20 cellular contexts compared by ENCODE assay signal in the genomic region with DNA sequence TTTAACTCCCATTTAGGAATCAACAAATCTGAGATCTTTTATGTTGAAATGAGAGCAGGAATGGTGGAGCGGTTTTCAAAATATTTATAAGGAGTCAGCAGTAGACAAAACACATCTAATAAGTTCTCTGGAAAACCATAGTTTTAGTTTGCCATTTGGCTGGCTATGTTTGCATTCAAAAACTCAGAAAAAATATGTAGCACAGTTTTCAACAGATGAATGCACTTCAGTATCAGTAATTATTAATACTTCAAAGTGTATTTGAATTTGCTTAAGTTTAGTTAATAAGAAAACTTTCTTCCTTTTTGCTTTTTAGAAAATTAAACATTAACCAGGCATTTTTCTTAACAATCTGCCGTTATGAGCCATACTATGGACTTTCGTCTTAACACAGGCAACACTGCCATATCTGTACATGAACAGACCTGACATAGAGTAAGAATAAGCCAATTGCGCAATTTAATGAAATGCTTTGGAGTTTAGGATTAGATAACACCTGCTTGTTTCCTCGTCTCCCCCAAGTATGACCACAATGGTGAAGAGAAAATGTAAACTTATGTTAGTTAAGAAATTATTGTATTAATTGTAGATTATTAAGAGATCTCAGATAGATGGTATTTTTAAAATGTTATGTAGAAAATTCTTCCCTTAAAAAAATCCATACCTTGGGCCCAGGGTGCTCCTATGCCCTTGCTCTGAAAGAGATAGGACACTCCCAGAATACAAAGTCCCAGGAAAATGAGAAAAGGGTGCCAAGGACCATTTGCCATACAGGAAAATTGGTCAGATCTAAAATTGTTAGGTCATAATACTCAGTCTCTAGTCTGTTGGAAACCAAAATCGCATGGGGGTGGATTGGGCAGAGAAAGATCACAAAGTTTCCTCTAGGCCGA.
"Had no signal": no experiment of that assay in that cellular context is flagged by ENCODE, and none has a peak within 500 bp of the region (broad histone marks: within the 10 kb centered on the region; RNA-seq: fewer than 3 reads in every experiment).

No MANE protein-coding gene starts in this region.

- H3K27ac ChIP-seq: breast epithelium, esophagus muscularis mucosa, heart right ventricle, upper lobe of right lung, VCaP had no signal

- ATAC-seq: heart right ventricle; natural killer cell treated with Interleukin-12 subunit alpha and Interleukin-12 subunit beta and Interleukin-15 and Interleukin-18, amount 100 ng/mL, for 72 hours; upper lobe of right lung had no signal

- H3K4me3 ChIP-seq: breast epithelium, esophagus muscularis mucosa, heart right ventricle, upper lobe of right lung had no signal

- DNase-seq: activated CD4-positive, alpha-beta T cell treated with anti-CD3 and anti-CD28 coated beads for 1 hour; activated CD8-positive, alpha-beta memory T cell treated with anti-CD3 and anti-CD28 coated beads for 24 hours; activated CD8-positive, alpha-beta memory T cell treated with anti-CD3 and anti-CD28 coated beads, Interleukin-2, amount 50 U/mL, for 48 hours; activated effector memory CD4-positive, alpha-beta T cell treated with Interleukin-2 at 50 U/mL for 16 hours; activated naive CD4-positive, alpha-beta T cell treated with anti-CD3 and anti-CD28 coated beads, Interleukin-2, amount 50 U/mL, for 16 hours; activated T-cell treated with anti-CD3 and anti-CD28 coated beads, Interleukin-2, amount 50 U/mL, for 48 hours; cerebellar nuclear complex; cortex of kidney; heart right ventricle; immature natural killer cell; kidney glomerular epithelial cell; mesendoderm; stimulated activated CD8-positive, alpha-beta memory T cell treated with anti-CD3 and anti-CD28 coated beads, Interleukin-4, amount 100 ng/mL, for 48 hours; stimulated activated naive CD4-positive, alpha-beta T cell; T-helper 2 cell; upper lobe of right lung had no signal

- H3K9me3 ChIP-seq: breast epithelium, esophagus muscularis mucosa, heart right ventricle, upper lobe of right lung had no signal

- H3K27me3 ChIP-seq: breast epithelium, upper lobe of right lung had no signal

- H3K4me1 ChIP-seq: breast epithelium, esophagus muscularis mucosa, upper lobe of right lung had no signal

- H3K36me3 ChIP-seq: breast epithelium, esophagus muscularis mucosa, heart right ventricle, upper lobe of right lung had no signal
